Comparison of ENCODE assay signal across 13 cellular contexts in genomic region chr16:66003196-66003595, GRCh38.
"Had no signal": no experiment of that assay in that cellular context is flagged by ENCODE, and none has a peak within 500 bp of the region (broad histone marks: within the 10 kb centered on the region; RNA-seq: fewer than 3 reads in every experiment).

No MANE protein-coding gene starts in this region.

- H3K27ac ChIP-seq: brain microvascular endothelial cell had no signal

- ATAC-seq: left ventricle myocardium superior; natural killer cell treated with Interleukin-12 subunit alpha and Interleukin-12 subunit beta and Interleukin-15 and Interleukin-18, amount 100 ng/mL, for 72 hours; right cardiac atrium had no signal

- H3K36me3 ChIP-seq: brain microvascular endothelial cell had no signal

- DNase-seq: activated CD4-positive, alpha-beta T cell treated with anti-CD3 and anti-CD28 coated beads, Interleukin-2, amount 50 U/mL, for 1 hour; activated CD8-positive, alpha-beta memory T cell treated with anti-CD3 and anti-CD28 coated beads for 24 hours; activated naive CD8-positive, alpha-beta T cell treated with anti-CD3 and anti-CD28 coated beads, Interleukin-2, amount 10 ng/mL, durations not matched to agents 7 days and 5 days; anterior cingulate cortex; brain microvascular endothelial cell; effector memory CD4-positive, alpha-beta T cell; hypothalamus; left ventricle myocardium superior; mesendoderm; occipital lobe; right cardiac atrium; small intestine had no signal
